ENCODE assay signal across 8 cellular contexts in the genomic region with DNA sequence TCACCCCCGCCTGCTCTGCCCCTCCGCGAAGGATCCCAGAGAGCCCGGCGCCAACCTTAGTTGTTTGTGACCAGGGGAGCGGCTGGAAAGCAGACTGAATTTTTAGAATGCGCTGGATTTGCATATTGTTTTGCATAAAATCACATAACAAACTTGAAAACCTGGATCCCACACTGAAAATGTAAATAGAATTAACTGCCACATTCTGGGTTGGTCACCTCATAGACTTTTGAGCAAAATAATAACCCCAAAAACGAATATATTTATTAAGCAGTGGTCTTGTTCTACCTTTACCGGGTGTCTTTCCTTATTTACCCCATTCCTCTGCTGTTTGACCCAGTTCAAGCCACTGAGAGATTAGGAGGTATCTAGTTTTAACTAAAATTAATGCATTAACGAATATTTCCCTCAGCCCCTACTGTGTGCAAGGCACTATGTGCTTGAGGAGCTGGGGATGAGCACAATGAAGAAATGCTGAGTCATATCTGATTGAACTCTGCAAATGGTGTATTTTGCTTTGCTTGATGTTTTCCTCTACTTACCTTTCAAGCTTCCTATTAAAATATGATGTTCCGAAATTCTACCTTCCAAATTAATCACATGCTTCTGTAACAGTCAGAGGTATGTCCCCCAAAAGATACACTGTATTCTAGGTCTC. TPM values are rescaled to one million over a fixed set of nuclear protein-coding genes. Genes with fewer than 3 reads are reported as not detected.
DNase-seq lines count a peak whose midpoint lies in the region; ATAC-seq, FAIRE-seq and TF ChIP-seq lines count a peak whose summit lies in the region.

No MANE protein-coding gene starts in this region.

- H3K27ac ChIP-seq in astrocyte (ENCODE audit: low read depth, low read length) = no peak overlapping the region

- H3K4me3 ChIP-seq in astrocyte (ENCODE audit: insufficient read depth, low read depth, low read length) = peak overlapping the region; percentile 70

- no peak for TF ChIP-seq CTCF in astrocyte (IDR thresholded peaks at IDR 0.05; ENCODE audit: insufficient read depth, low read depth, low read length)
- no peak for TF ChIP-seq CTCF in GM10248 (IDR thresholded peaks at IDR 0.05; ENCODE audit: control extremely low read depth, extremely low read depth, low read depth, missing control alignments)

- no peaks in the 10 kb centered on the region for H3K9me3 ChIP-seq in astrocyte (ENCODE audit: insufficient read depth, low read depth, low read length)

- no peak for ATAC-seq in stimulated activated naive CD8-positive, alpha-beta T cell treated with anti-CD3 and anti-CD28 coated beads, Interleukin-15, Interleukin-2, amounts not matched to agents 100 U/mL and 50 U/mL, for 24 hours
- no peak for ATAC-seq in memory B cell (ENCODE audit: low read depth)

- CTCF ChIA-PET in GM10248 (lab: Yijun Ruan, JAX) = interaction anchor here (1.6 to 2.8 kb wide), 2 partner anchors 9 to 147 kb away, joined by 4 to 14 read pairs; no protein-coding TSS in a partner anchor

- H3K4me1 ChIP-seq in astrocyte (ENCODE audit: insufficient read depth, low read length) = peaks cover 13% of the 10 kb centered on the region

- peak overlapping the region; percentile 75 for H3K9ac ChIP-seq in astrocyte (ENCODE audit: low read length)

- peaks cover 21% of the 10 kb centered on the region for H3K4me1 Mint-ChIP-seq in stimulated activated naive CD8-positive, alpha-beta T cell treated with anti-CD3 and anti-CD28 coated beads, Interleukin-15, Interleukin-2, amounts not matched to agents 100 ng/mL and 50 ng/mL, for 24 hours (ENCODE audit: low read depth)
- H3K4me1 Mint-ChIP-seq in astrocyte (ENCODE audit: low read depth, unreplicated experiment) (peaks cover 10% of the 10 kb centered on the region), memory B cell (peaks cover 8% of the 10 kb centered on the region)

- peak overlapping the region; percentile 96 for H3K4me2 ChIP-seq in astrocyte (ENCODE audit: low read length)

- H3K36me3 Mint-ChIP-seq in stimulated activated naive CD8-positive, alpha-beta T cell treated with anti-CD3 and anti-CD28 coated beads, Interleukin-15, Interleukin-2, amounts not matched to agents 100 ng/mL and 50 ng/mL, for 24 hours (ENCODE audit: low read depth) = no peaks in the 10 kb centered on the region
- H3K36me3 Mint-ChIP-seq in astrocyte (ENCODE audit: low read depth, unreplicated experiment) (peaks cover 3% of the 10 kb centered on the region), memory B cell (no peaks in the 10 kb centered on the region)

- peaks cover 73% of the 10 kb centered on the region for H3K27me3 Mint-ChIP-seq in stimulated activated naive CD8-positive, alpha-beta T cell treated with anti-CD3 and anti-CD28 coated beads, Interleukin-15, Interleukin-2, amounts not matched to agents 100 ng/mL and 50 ng/mL, for 24 hours
- H3K27me3 Mint-ChIP-seq in astrocyte (ENCODE audit: low read depth, unreplicated experiment) = peaks cover 16% of the 10 kb centered on the region
- H3K27me3 Mint-ChIP-seq in memory B cell = peaks cover 13% of the 10 kb centered on the region

- no peak for FAIRE-seq in astrocyte (lab: Jason Lieb, UNC)
- FAIRE-seq in GM19239 (lab: Jason Lieb, UNC) = no peak

- peak overlapping the region; percentile 32 for H2AFZ ChIP-seq in astrocyte (ENCODE audit: low read depth, low read length)

- no peak overlapping the region for H3K27ac Mint-ChIP-seq in stimulated activated naive CD8-positive, alpha-beta T cell treated with anti-CD3 and anti-CD28 coated beads, Interleukin-15, Interleukin-2, amounts not matched to agents 100 ng/mL and 50 ng/mL, for 24 hours
- H3K27ac Mint-ChIP-seq in astrocyte (ENCODE audit: unreplicated experiment) (peak overlapping the region; percentile 3), memory B cell (no peak overlapping the region)

- POLR2A ChIA-PET in GM10248 (lab: Yijun Ruan, JAX) = interaction anchor here (0.5 kb wide), 1 partner anchor 752 kb away, joined by 3 read pairs; no protein-coding TSS in a partner anchor

- no peaks in the 10 kb centered on the region for H3K79me2 ChIP-seq in astrocyte (ENCODE audit: insufficient read depth, low read length)

- no peak for DNase-seq in stimulated activated naive CD8-positive, alpha-beta T cell treated with anti-CD3 and anti-CD28 coated beads, Interleukin-15, Interleukin-2, amounts not matched to agents 100 U/mL and 50 U/mL, for 24 hours
- DNase-seq in astrocyte (ENCODE audit: low read depth) (no peak), memory B cell (ENCODE audit: low spot score in 2 of 2) (no peak), GM19239 (ENCODE audit: insufficient read length, low spot score) (no peak), GM10248 (ENCODE audit: extremely low spot score) (no peak), T1000 (lab: John Stamatoyannopoulos, UW) (no peak), medulla oblongata (ENCODE audit: extremely low spot score) (no peak)

- peaks cover 30% of the 10 kb centered on the region for H3K27me3 ChIP-seq in astrocyte (ENCODE audit: insufficient read depth, low read length)

- H4K20me1 ChIP-seq in astrocyte (ENCODE audit: insufficient read depth, low read length) = peaks cover 4% of the 10 kb centered on the region

- H3K4me3 Mint-ChIP-seq in stimulated activated naive CD8-positive, alpha-beta T cell treated with anti-CD3 and anti-CD28 coated beads, Interleukin-15, Interleukin-2, amounts not matched to agents 100 ng/mL and 50 ng/mL, for 24 hours = peak overlapping the region; percentile 84
- H3K4me3 Mint-ChIP-seq in astrocyte (ENCODE audit: unreplicated experiment) = peak overlapping the region; percentile 88
- peak overlapping the region; percentile 14 for H3K4me3 Mint-ChIP-seq in memory B cell

- no peaks in the 10 kb centered on the region for H3K9me3 Mint-ChIP-seq in stimulated activated naive CD8-positive, alpha-beta T cell treated with anti-CD3 and anti-CD28 coated beads, Interleukin-15, Interleukin-2, amounts not matched to agents 100 ng/mL and 50 ng/mL, for 24 hours
- H3K9me3 Mint-ChIP-seq in astrocyte (ENCODE audit: unreplicated experiment) (peaks cover 3% of the 10 kb centered on the region), memory B cell (peaks cover 3% of the 10 kb centered on the region)

- H3K36me3 ChIP-seq in astrocyte (ENCODE audit: insufficient read depth, low read length) = no peaks in the 10 kb centered on the region

RNA-seq across cellular contexts. Expression of a gene that starts 0.4 kb away (rescaled TPM):
- 13.3 and 24.5 TPM in 2 replicates for total RNA-seq in astrocyte

Comparison
In these comparisons a context has a peak if more than half of its experiments do, and no peak if none do; other contexts are left out.
1. H3K4me3 Mint-ChIP-seq: peak in every context shown above with its lines; median percentile 88 in astrocyte; 84 in stimulated activated naive CD8-positive, alpha-beta T cell treated with anti-CD3 and anti-CD28 coated beads, Interleukin-15, Interleukin-2, amounts not matched to agents 100 ng/mL and 50 ng/mL, for 24 hours; 14 in memory B cell.